Comparison of ENCODE assay signal across 1 cellular context in genomic region chr15:58264068-58264971, GRCh38.
TF ChIP-seq lines count a peak whose summit lies in the region.

No MANE protein-coding gene starts in this region.

TF ChIP-seq in K562, 482 proteins besides CTCF, POLR2A, EP300 and RAD21 (continued from another document):
- no peak for TF ChIP-seq RREB1 (CRISPR knock-in tag; IDR thresholded peaks at IDR 0.05)
- TF ChIP-seq JUND (IDR thresholded peaks at IDR 0.05; ENCODE audit: borderline replicate concordance, low read depth, low read length), result no peak
- TF ChIP-seq JUND (tag; IDR thresholded peaks at IDR 0.05; ENCODE audit: borderline replicate concordance, low read depth, low read length), result no peak
- no peak for TF ChIP-seq ZNF764 (CRISPR knock-in tag; IDR thresholded peaks at IDR 0.05; ENCODE audit: low read depth)
- TF ChIP-seq ELK3 (CRISPR knock-in tag; IDR thresholded peaks at IDR 0.05), result no peak
- TF ChIP-seq, protein P1, sequence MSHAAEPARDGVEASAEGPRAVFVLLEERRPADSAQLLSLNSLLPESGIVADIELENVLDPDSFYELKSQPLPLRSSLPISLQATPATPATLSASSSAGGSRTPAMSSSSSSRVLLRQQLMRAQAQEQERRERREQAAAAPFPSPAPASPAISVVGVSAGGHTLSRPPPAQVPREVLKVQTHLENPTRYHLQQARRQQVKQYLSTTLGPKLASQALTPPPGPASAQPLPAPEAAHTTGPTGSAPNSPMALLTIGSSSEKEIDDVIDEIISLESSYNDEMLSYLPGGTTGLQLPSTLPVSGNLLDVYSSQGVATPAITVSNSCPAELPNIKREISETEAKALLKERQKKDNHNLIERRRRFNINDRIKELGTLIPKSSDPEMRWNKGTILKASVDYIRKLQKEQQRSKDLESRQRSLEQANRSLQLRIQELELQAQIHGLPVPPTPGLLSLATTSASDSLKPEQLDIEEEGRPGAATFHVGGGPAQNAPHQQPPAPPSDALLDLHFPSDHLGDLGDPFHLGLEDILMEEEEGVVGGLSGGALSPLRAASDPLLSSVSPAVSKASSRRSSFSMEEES (CRISPR knock-in tag; IDR thresholded peaks at IDR 0.05), result no peak
- no peak for TF ChIP-seq BACH1 (tag; IDR thresholded peaks at IDR 0.05)
- TF ChIP-seq, protein P2, sequence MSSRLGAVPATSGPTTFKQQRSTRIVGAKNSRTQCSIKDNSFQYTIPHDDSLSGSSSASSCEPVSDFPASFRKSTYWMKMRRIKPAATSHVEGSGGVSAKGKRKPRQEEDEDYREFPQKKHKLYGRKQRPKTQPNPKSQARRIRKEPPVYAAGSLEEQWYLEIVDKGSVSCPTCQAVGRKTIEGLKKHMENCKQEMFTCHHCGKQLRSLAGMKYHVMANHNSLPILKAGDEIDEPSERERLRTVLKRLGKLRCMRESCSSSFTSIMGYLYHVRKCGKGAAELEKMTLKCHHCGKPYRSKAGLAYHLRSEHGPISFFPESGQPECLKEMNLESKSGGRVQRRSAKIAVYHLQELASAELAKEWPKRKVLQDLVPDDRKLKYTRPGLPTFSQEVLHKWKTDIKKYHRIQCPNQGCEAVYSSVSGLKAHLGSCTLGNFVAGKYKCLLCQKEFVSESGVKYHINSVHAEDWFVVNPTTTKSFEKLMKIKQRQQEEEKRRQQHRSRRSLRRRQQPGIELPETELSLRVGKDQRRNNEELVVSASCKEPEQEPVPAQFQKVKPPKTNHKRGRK (tag; IDR thresholded peaks at IDR 0.05), result peak; percentile 66
- no peak for TF ChIP-seq ESRRB (CRISPR knock-in tag; IDR thresholded peaks at IDR 0.05; ENCODE audit: borderline replicate concordance)
- no peak for TF ChIP-seq PBX2 (CRISPR knock-in tag; IDR thresholded peaks at IDR 0.05; ENCODE audit: low read depth)
- TF ChIP-seq PBX2 (tag; conservative IDR thresholded peaks at IDR 0.05; ENCODE audit: low read depth), result no peak
- no peak for TF ChIP-seq HNRNPK (IDR thresholded peaks at IDR 0.05; ENCODE audit: low read depth, low read length, poor library complexity, severe bottlenecking)
- TF ChIP-seq RBM14 (IDR thresholded peaks at IDR 0.05; ENCODE audit: borderline replicate concordance, insufficient read depth, low read depth, low read length), result no peak
- no peak for TF ChIP-seq THRA (IDR thresholded peaks at IDR 0.05)
- no peak for TF ChIP-seq NBN (IDR thresholded peaks at IDR 0.05; ENCODE audit: low read depth)
- TF ChIP-seq SOX6 (IDR thresholded peaks at IDR 0.05), result peak; percentile 38; the same call in 1 of the 2 replicates
- no peak for TF ChIP-seq GATAD2A (IDR thresholded peaks at IDR 0.05)
- TF ChIP-seq ZNF778 (CRISPR knock-in tag; IDR thresholded peaks at IDR 0.05), result no peak
- TF ChIP-seq, protein P3, sequence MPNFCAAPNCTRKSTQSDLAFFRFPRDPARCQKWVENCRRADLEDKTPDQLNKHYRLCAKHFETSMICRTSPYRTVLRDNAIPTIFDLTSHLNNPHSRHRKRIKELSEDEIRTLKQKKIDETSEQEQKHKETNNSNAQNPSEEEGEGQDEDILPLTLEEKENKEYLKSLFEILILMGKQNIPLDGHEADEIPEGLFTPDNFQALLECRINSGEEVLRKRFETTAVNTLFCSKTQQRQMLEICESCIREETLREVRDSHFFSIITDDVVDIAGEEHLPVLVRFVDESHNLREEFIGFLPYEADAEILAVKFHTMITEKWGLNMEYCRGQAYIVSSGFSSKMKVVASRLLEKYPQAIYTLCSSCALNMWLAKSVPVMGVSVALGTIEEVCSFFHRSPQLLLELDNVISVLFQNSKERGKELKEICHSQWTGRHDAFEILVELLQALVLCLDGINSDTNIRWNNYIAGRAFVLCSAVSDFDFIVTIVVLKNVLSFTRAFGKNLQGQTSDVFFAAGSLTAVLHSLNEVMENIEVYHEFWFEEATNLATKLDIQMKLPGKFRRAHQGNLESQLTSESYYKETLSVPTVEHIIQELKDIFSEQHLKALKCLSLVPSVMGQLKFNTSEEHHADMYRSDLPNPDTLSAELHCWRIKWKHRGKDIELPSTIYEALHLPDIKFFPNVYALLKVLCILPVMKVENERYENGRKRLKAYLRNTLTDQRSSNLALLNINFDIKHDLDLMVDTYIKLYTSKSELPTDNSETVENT (CRISPR knock-in tag; IDR thresholded peaks at IDR 0.05), result no peak
- TF ChIP-seq ZNF354B (CRISPR knock-in tag; IDR thresholded peaks at IDR 0.05), result no peak
- no peak for TF ChIP-seq ZNF146 (CRISPR knock-in tag; IDR thresholded peaks at IDR 0.05; ENCODE audit: unreplicated experiment)
- no peak for TF ChIP-seq DLX4 (CRISPR knock-in tag; IDR thresholded peaks at IDR 0.05)
- no peak for TF ChIP-seq NELFE (IDR thresholded peaks at IDR 0.05; ENCODE audit: insufficient read depth, insufficient read length)
- no peak for TF ChIP-seq NONO (IDR thresholded peaks at IDR 0.05; ENCODE audit: low read depth in 2 of 2, low read length in 1 of 2)
- peak; percentile 58 for TF ChIP-seq CEBPB (tag; IDR thresholded peaks at IDR 0.05)
- TF ChIP-seq ZBTB8A (IDR thresholded peaks at IDR 0.05; ENCODE audit: partially characterized antibody), result no peak
- 0 out of 2 replicates have a peak, but pooled peaks have one; percentile 17 for TF ChIP-seq FOSL1 (tag; conservative IDR thresholded peaks at IDR 0.05)
- no peak for TF ChIP-seq MYC (IDR thresholded peaks at IDR 0.05; ENCODE audit: low read depth, low read length)
- no peak for TF ChIP-seq MYC (CRISPR knock-in tag; IDR thresholded peaks at IDR 0.05; ENCODE audit: borderline replicate concordance, low read depth)
- no peak for TF ChIP-seq HDAC8 (tag; IDR thresholded peaks at IDR 0.05)
- TF ChIP-seq ELF2 (CRISPR knock-in tag; IDR thresholded peaks at IDR 0.05), result no peak
- TF ChIP-seq TCF7L2 (IDR thresholded peaks at IDR 0.05; ENCODE audit: low read depth, low read length), result no peak
- TF ChIP-seq ZNF384 (IDR thresholded peaks at IDR 0.05; ENCODE audit: low read depth, low read length), result no peak
- TF ChIP-seq, protein P4, sequence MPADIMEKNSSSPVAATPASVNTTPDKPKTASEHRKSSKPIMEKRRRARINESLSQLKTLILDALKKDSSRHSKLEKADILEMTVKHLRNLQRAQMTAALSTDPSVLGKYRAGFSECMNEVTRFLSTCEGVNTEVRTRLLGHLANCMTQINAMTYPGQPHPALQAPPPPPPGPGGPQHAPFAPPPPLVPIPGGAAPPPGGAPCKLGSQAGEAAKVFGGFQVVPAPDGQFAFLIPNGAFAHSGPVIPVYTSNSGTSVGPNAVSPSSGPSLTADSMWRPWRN (IDR thresholded peaks at IDR 0.05; ENCODE audit: low read depth), result no peak
- peak; percentile 34; the same call in 1 of the 2 replicates for TF ChIP-seq NFIC (IDR thresholded peaks at IDR 0.05)
- no peak for TF ChIP-seq ZNF165 (CRISPR knock-in tag; IDR thresholded peaks at IDR 0.05; ENCODE audit: borderline replicate concordance)
